In genomic region chr14:22065372-22065771, GRCh38 we compare ENCODE assay signal across 14 cellular contexts.
"Had no signal": no experiment of that assay in that cellular context is flagged by ENCODE, and none has a peak within 500 bp of the region (broad histone marks: within the 10 kb centered on the region; RNA-seq: fewer than 3 reads in every experiment).

No MANE protein-coding gene starts in this region.

- H3K4me3 Mint-ChIP-seq: dendritic cell treated with granulocyte-macrophage colony-stimulating factor and Interleukin-4, amounts not matched to agents 40 ng/mL and 50 ng/mL, for 4 days; nephron; stimulated activated memory B cell treated with anti-CD40 and anti-IgM and Interleukin-4, amounts not matched to agents 10 μg/mL and 1 μg/mL and 100 μg/mL, for 72 hours had no signal

- H3K9me3 Mint-ChIP-seq: dendritic cell treated with granulocyte-macrophage colony-stimulating factor and Interleukin-4, amounts not matched to agents 40 ng/mL and 50 ng/mL, for 4 days; nephron had no signal

- ATAC-seq: stimulated activated memory B cell treated with anti-CD40 and anti-IgM and Interleukin-4, amounts not matched to agents 10 μg/mL and 1 μg/mL and 100 μg/mL, for 72 hours had no signal

- H3K4me2 ChIP-seq: SK-N-SH had no signal

- H3K36me3 ChIP-seq: tibial nerve, vagina had no signal

- H3K9me2 ChIP-seq: SK-N-SH had no signal

- H3K27ac Mint-ChIP-seq: dendritic cell treated with granulocyte-macrophage colony-stimulating factor and Interleukin-4, amounts not matched to agents 40 ng/mL and 50 ng/mL, for 4 days; nephron; stimulated activated memory B cell treated with anti-CD40 and anti-IgM and Interleukin-4, amounts not matched to agents 10 μg/mL and 1 μg/mL and 100 μg/mL, for 72 hours had no signal

- H3K27ac ChIP-seq: epithelial cell of prostate, tibial nerve, vagina had no signal

- H3K9me3 ChIP-seq: SK-N-SH, tibial nerve, vagina had no signal

- H3K4me3 ChIP-seq: tibial nerve, vagina had no signal

- DNase-seq: activated CD4-positive, alpha-beta T cell treated with anti-CD3 and anti-CD28 coated beads for 4 hours; activated CD8-positive, alpha-beta memory T cell treated with anti-CD3 and anti-CD28 coated beads, Interleukin-2, amount 50 U/mL, for 4 hours; effector memory CD4-positive, alpha-beta T cell; foreskin melanocyte; mesenchymal stem cell; nucleus accumbens; SK-N-SH; stimulated activated CD4-positive, alpha-beta T cell treated with anti-CD3 and anti-CD28 coated beads, Interleukin-2, amount 100 ng/mL, for 48 hours had no signal

- H3K4me1 Mint-ChIP-seq: nephron had no signal

- H3K36me3 Mint-ChIP-seq: stimulated activated memory B cell treated with anti-CD40 and anti-IgM and Interleukin-4, amounts not matched to agents 10 μg/mL and 1 μg/mL and 100 μg/mL, for 72 hours had no signal

- H3K27me3 ChIP-seq: tibial nerve, vagina had no signal
